8 cellular contexts compared by ENCODE assay signal in genomic region chr5:150778517-150779396, GRCh38. TPM values are rescaled to one million over a fixed set of nuclear protein-coding genes. Genes with fewer than 3 reads are reported as not detected.
DNase-seq lines count a peak whose midpoint lies in the region; ATAC-seq and TF ChIP-seq lines count a peak whose summit lies in the region.

Gene SMIM3 (plus strand): TSS chr5:150778757. CDS start chr5:150795441, 16,684 bp downstream.

- H3K4me3 ChIP-seq in NT2/D1 (ENCODE audit: insufficient read length, low read depth), result peak within 1 kb of the TSS; percentile 65
- H3K4me3 ChIP-seq in epithelial cell of esophagus (ENCODE audit: low read length), result peak within 1 kb of the TSS; percentile 74
- peak within 1 kb of the TSS; percentile 78 for H3K4me3 ChIP-seq in mononuclear cell (ENCODE audit: low read length)

- peak; percentile 35 for TF ChIP-seq CTCF in epithelial cell of esophagus (IDR thresholded peaks at IDR 0.05; ENCODE audit: insufficient read depth, low read depth, low read length, missing control alignments)

- H3K27me3 ChIP-seq in NT2/D1 (ENCODE audit: insufficient read depth, insufficient read length) (peaks cover 19% of the 10 kb centered on the region), mononuclear cell (ENCODE audit: insufficient read depth, low read length) (no peaks in the 10 kb centered on the region)

- H3K36me3 ChIP-seq in NT2/D1 (ENCODE audit: insufficient read depth, insufficient read length, low read length), result no peaks in the 10 kb centered on the region

- peak; percentile 23 for ATAC-seq in HG02623 (IDR thresholded peaks at IDR 0.05; ENCODE audit: unreplicated experiment)
- no peak for ATAC-seq in GM21360 (IDR thresholded peaks at IDR 0.05; ENCODE audit: unreplicated experiment)

- H3K4me1 ChIP-seq in NT2/D1 (ENCODE audit: insufficient read depth, insufficient read length) (no peaks in the 10 kb centered on the region), mononuclear cell (ENCODE audit: insufficient read depth, low read length) (peaks cover 61% of the 10 kb centered on the region)

- H3K9me3 ChIP-seq in NT2/D1 (ENCODE audit: insufficient read depth, low read length) (no peaks in the 10 kb centered on the region), mononuclear cell (ENCODE audit: low read depth, low read length) (no peaks in the 10 kb centered on the region)

- H3K9ac ChIP-seq in NT2/D1 (ENCODE audit: insufficient read length, low read depth), result peak within 1 kb of the TSS; percentile 83

- peak; percentile 93 for DNase-seq in GM03348 (ENCODE audit: low spot score)
- no peak for DNase-seq in NT2/D1 (ENCODE audit: low read depth, low spot score)
- DNase-seq in activated T-cell treated with anti-CD3 and anti-CD28 coated beads for 4 hours, result peak; percentile 54
- DNase-seq in epithelial cell of esophagus (ENCODE audit: low read depth), result peak; percentile 71
- peak; percentile 69 for DNase-seq in stimulated activated naive CD4-positive, alpha-beta T cell treated with Interleukin-2 at 50 U/mL for 16 hours (lab: John Stamatoyannopoulos, UW)

RNA-seq across cellular contexts. Expression of gene SMIM3, which starts in this region (rescaled TPM):
- 40.7 TPM for total RNA-seq in mononuclear cell
